1 cellular context compared by ENCODE assay signal in genomic region chr10:21171936-21172773, GRCh38.
TF ChIP-seq lines count a peak whose summit lies in the region.

No MANE protein-coding gene starts in this region.

TF ChIP-seq in HCT116, 20 proteins besides CTCF, POLR2A, EP300 and RAD21 (continued from another document):
- TF ChIP-seq EZH2phosphoT487 (IDR thresholded peaks at IDR 0.05; ENCODE audit: borderline replicate concordance) (no peak), REST (IDR thresholded peaks at IDR 0.05; ENCODE audit: low read depth) (no peak), EGR1 (IDR thresholded peaks at IDR 0.05; ENCODE audit: low read depth) (no peak), SIN3A (IDR thresholded peaks at IDR 0.05; ENCODE audit: low read depth) (no peak), FOSL1 (IDR thresholded peaks at IDR 0.05; ENCODE audit: low read depth) (no peak), ZNF274 (IDR thresholded peaks at IDR 0.05; ENCODE audit: low read depth, low read length) (no peak)
